Comparison of ENCODE assay signal across 1 cellular context in the genomic region with DNA sequence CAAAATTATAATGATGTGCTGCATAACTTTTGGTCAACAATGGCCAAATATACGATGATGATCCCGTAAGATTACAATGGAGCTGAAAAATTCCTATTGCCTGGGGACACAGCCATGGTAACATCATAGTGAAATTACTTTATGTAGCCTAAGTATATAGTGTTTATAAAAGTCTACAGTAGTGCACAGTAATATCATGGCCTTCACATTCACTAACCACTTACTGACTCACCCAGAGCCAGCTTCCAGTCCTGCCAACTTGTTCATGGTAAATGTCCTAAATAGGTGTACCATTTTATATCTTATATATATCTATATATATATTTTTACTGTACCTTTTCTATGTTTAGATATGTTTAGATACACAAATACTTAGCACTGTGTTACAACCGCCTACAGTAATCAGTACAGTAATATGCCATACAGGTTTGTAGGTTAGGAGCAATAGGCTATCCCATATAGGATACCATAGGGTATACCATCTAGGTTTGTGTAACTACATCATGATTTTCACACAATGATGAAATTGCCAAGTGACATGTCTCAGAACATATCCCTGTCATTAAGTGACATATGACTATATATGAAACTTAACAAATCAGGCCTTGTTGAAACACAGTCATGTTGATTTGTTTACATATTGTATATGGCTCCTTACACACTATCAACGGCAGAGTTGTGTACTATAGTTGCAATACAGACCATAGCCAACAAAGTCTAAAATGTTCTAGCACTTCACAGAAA.
TF ChIP-seq lines count a peak whose summit lies in the region.

No MANE protein-coding gene starts in this region.

TF ChIP-seq in IMR-90, 13 proteins besides CTCF, POLR2A, EP300 and RAD21:
- TF ChIP-seq RFX5 (IDR thresholded peaks at IDR 0.05; ENCODE audit: low read depth, low read length) (no peak), MXI1 (IDR thresholded peaks at IDR 0.05; ENCODE audit: borderline replicate concordance, low read depth, low read length) (no peak), CEBPB (IDR thresholded peaks at IDR 0.05; ENCODE audit: low read depth, low read length) (no peak), NFE2L2 (IDR thresholded peaks at IDR 0.05; ENCODE audit: low read depth, low read length) (no peak)
